ENCODE assay signal across 3 cellular contexts in genomic region chr1:93969887-93970286, GRCh38.
"Had no signal": no experiment of that assay in that cellular context is flagged by ENCODE, and none has a peak within 500 bp of the region (broad histone marks: within the 10 kb centered on the region; RNA-seq: fewer than 3 reads in every experiment).

No MANE protein-coding gene starts in this region.

- DNase-seq: GDM1, GF-D8 had no signal

- ATAC-seq: GM12878 had no signal

- H3K4me3 ChIP-seq: GM12878 had no signal
